ENCODE assay signal across 1 cellular context in genomic region chr17:36947922-36948716, GRCh38.
TF ChIP-seq lines count a peak whose summit lies in the region.

No MANE protein-coding gene starts in this region.

TF ChIP-seq in H1, 55 proteins besides CTCF, POLR2A, EP300 and RAD21:
- TF ChIP-seq RFX5 (IDR thresholded peaks at IDR 0.05; ENCODE audit: borderline replicate concordance, low read depth, low read length): no peak
- TF ChIP-seq POLR2AphosphoS5 (IDR thresholded peaks at IDR 0.05; ENCODE audit: low read depth, low read length): no peak
- no peak for TF ChIP-seq FOSL1 (IDR thresholded peaks at IDR 0.05; ENCODE audit: insufficient read depth, low read depth, low read length)
- no peak for TF ChIP-seq KDM1A (IDR thresholded peaks at IDR 0.05; ENCODE audit: borderline replicate concordance, low read length)
- peak; percentile 99 for TF ChIP-seq KDM4A (IDR thresholded peaks at IDR 0.05; ENCODE audit: low read depth, low read length, severe bottlenecking)
- TF ChIP-seq NRF1 (IDR thresholded peaks at IDR 0.05; ENCODE audit: low read depth, low read length): no peak
- TF ChIP-seq JUND (IDR thresholded peaks at IDR 0.05; ENCODE audit: low read length): no peak
- TF ChIP-seq SRF (IDR thresholded peaks at IDR 0.05; ENCODE audit: low read depth, low read length): no peak
- TF ChIP-seq TAF1 (IDR thresholded peaks at IDR 0.05; ENCODE audit: low read depth, low read length): no peak
- TF ChIP-seq BACH1 (IDR thresholded peaks at IDR 0.05; ENCODE audit: low read length): no peak
- TF ChIP-seq NANOG (IDR thresholded peaks at IDR 0.05; ENCODE audit: insufficient read depth, low read depth, low read length, poor library complexity, severe bottlenecking): no peak
- TF ChIP-seq USF2 (IDR thresholded peaks at IDR 0.05; ENCODE audit: low read length): no peak
- no peak for TF ChIP-seq ATF2 (IDR thresholded peaks at IDR 0.05; ENCODE audit: low read length)
- TF ChIP-seq JUN (IDR thresholded peaks at IDR 0.05; ENCODE audit: low read depth, low read length): no peak
- TF ChIP-seq CHD2 (IDR thresholded peaks at IDR 0.05; ENCODE audit: low read length): no peak
- no peak for TF ChIP-seq TAF7 (optimal IDR thresholded peaks at IDR 0.05; ENCODE audit: borderline replicate concordance, low read depth, low read length)
- TF ChIP-seq TEAD4 (IDR thresholded peaks at IDR 0.05; ENCODE audit: low read depth, low read length): peak; percentile 16; the same call in 1 of the 2 replicates
- TF ChIP-seq HDAC6 (IDR thresholded peaks at IDR 0.05; ENCODE audit: low read depth, low read length): no peak
- no peak for TF ChIP-seq CHD7 (IDR thresholded peaks at IDR 0.05; ENCODE audit: insufficient replicate concordance, low read length)
- peak; percentile 88 for TF ChIP-seq CEBPB (IDR thresholded peaks at IDR 0.05; ENCODE audit: low read depth, low read length)
- no peak for TF ChIP-seq ATF3 (IDR thresholded peaks at IDR 0.05; ENCODE audit: insufficient read depth, low read depth, low read length)
- no peak for TF ChIP-seq CHD1 (IDR thresholded peaks at IDR 0.05; ENCODE audit: low read depth, low read length)
- peak; percentile 61 for TF ChIP-seq SAP30 (IDR thresholded peaks at IDR 0.05; ENCODE audit: insufficient read depth, insufficient replicate concordance, low read length)
- no peak for TF ChIP-seq BCL11A (IDR thresholded peaks at IDR 0.05; ENCODE audit: low read depth in 2 of 2, low read length in 2 of 2)
